In genomic region chr4:151567056-151567455, GRCh38 we compare ENCODE assay signal across 14 cellular contexts.
A peak's percentile ranks its signal among the peaks of the same experiment; 100 is the strongest.
DNase-seq lines count a peak whose midpoint lies in the region; ATAC-seq and TF ChIP-seq lines count a peak whose summit lies in the region.
"Had no signal": no experiment of that assay in that cellular context is flagged by ENCODE, and none has a peak within 500 bp of the region (broad histone marks: within the 10 kb centered on the region; RNA-seq: fewer than 3 reads in every experiment).

No MANE protein-coding gene starts in this region.

- H3K4me3 Mint-ChIP-seq in T-helper 2 cell treated with Interferon-gamma antibody and Interleukin-4, amounts not matched to agents 5 μg/mL and 100 μg/mL, for 36 hours: no peak overlapping the region
- H3K4me3 Mint-ChIP-seq: activated CD4-positive, alpha-beta T cell treated with anti-CD3 and anti-CD28 coated beads, Interleukin-2, amount 10 ng/mL, durations not matched to agents 24 days and 14 days had no signal

- H3K9me3 ChIP-seq in mucosa of rectum (ENCODE audit: control insufficient read depth in 2 of 2, low read length in 2 of 2) (no peaks in the 10 kb centered on the region), thyroid gland (no peaks in the 10 kb centered on the region), tibial nerve (no peaks in the 10 kb centered on the region)
- H3K9me3 ChIP-seq: SJCRH30, spleen had no signal

- no peaks in the 10 kb centered on the region for H3K36me3 Mint-ChIP-seq in T-helper 2 cell treated with Interferon-gamma antibody and Interleukin-4, amounts not matched to agents 5 μg/mL and 100 μg/mL, for 36 hours (ENCODE audit: low read depth)
- H3K36me3 Mint-ChIP-seq: activated naive CD4-positive, alpha-beta T cell treated with anti-CD3 and anti-CD28 coated beads, Interleukin-2, amount 50 U/mL, for 72 hours had no signal

- peaks cover 16% of the 10 kb centered on the region for H3K27me3 Mint-ChIP-seq in T-helper 2 cell treated with Interferon-gamma antibody and Interleukin-4, amounts not matched to agents 5 μg/mL and 100 μg/mL, for 36 hours (ENCODE audit: low read depth)

- DNase-seq in thyroid gland (no peak), mucosa of gallbladder (ENCODE audit: low spot score) (no peak), tibial nerve (ENCODE audit: low spot score in 2 of 2) (no peak)
- DNase-seq in T-helper 2 cell treated with Interferon-gamma antibody and Interleukin-4, amounts not matched to agents 5 μg/mL and 100 μg/mL, for 36 hours (ENCODE audit: low spot score): no peak
- DNase-seq: activated CD4-positive, alpha-beta T cell treated with anti-CD3 and anti-CD28 coated beads, Interleukin-2, amount 10 ng/mL, durations not matched to agents 24 days and 14 days; dermis blood vessel endothelial cell; NCI-H2029; SJCRH30; spleen had no signal

- H3K4me1 ChIP-seq in mucosa of rectum (ENCODE audit: control insufficient read depth in 2 of 2, insufficient read depth in 2 of 2, low read length in 2 of 2) (peaks cover 13 to 44% of the 10 kb centered on the region in 2 donors), thyroid gland (peaks cover 17 to 44% of the 10 kb centered on the region in 2 donors), tibial nerve (no peaks in the 10 kb centered on the region)
- H3K4me1 ChIP-seq: SJCRH30, spleen had no signal

- ATAC-seq in GM18868 (IDR thresholded peaks at IDR 0.05; ENCODE audit: unreplicated experiment): peak; percentile 100
- peak; percentile 55 for ATAC-seq in GM21825 (IDR thresholded peaks at IDR 0.05; ENCODE audit: unreplicated experiment)
- ATAC-seq in HG03565 (IDR thresholded peaks at IDR 0.05; ENCODE audit: unreplicated experiment): peak; percentile 98
- ATAC-seq: activated naive CD4-positive, alpha-beta T cell treated with anti-CD3 and anti-CD28 coated beads, Interleukin-2, amount 50 U/mL, for 72 hours had no signal

- TF ChIP-seq CTCF in thyroid gland (IDR thresholded peaks at IDR 0.05) (no peak), tibial nerve (IDR thresholded peaks at IDR 0.05) (no peak)

- intact Hi-C loops in thyroid gland (cut with DNase I): no loop called here

- H3K36me3 ChIP-seq in mucosa of rectum (ENCODE audit: control insufficient read depth in 2 of 2, insufficient read depth in 2 of 2, low read length in 2 of 2) (no peaks in the 10 kb centered on the region), thyroid gland (no peaks in the 10 kb centered on the region), tibial nerve (no peaks in the 10 kb centered on the region)
- H3K36me3 ChIP-seq: SJCRH30, spleen had no signal

- no peak for TF ChIP-seq EP300 in tibial nerve (IDR thresholded peaks at IDR 0.05)

- H3K27ac ChIP-seq in mucosa of rectum (ENCODE audit: low read depth in 2 of 2, low read length in 2 of 2) (peak overlapping the region; percentile 57 to 67), thyroid gland (no peak overlapping the region), tibial nerve (no peak overlapping the region)
- H3K27ac ChIP-seq: SJCRH30, spleen had no signal

- no peak overlapping the region for H3K27ac Mint-ChIP-seq in T-helper 2 cell treated with Interferon-gamma antibody and Interleukin-4, amounts not matched to agents 5 μg/mL and 100 μg/mL, for 36 hours
- H3K27ac Mint-ChIP-seq: activated CD4-positive, alpha-beta T cell treated with anti-CD3 and anti-CD28 coated beads, Interleukin-2, amount 10 ng/mL, durations not matched to agents 24 days and 14 days; activated naive CD4-positive, alpha-beta T cell treated with anti-CD3 and anti-CD28 coated beads, Interleukin-2, amount 50 U/mL, for 72 hours had no signal

- TF ChIP-seq POLR2A in thyroid gland (IDR thresholded peaks at IDR 0.05): no peak
- no peak for TF ChIP-seq POLR2A in tibial nerve (IDR thresholded peaks at IDR 0.05)

- no peak overlapping the region for H3K4me3 ChIP-seq in mucosa of rectum (ENCODE audit: low read length in 2 of 2)
- H3K4me3 ChIP-seq in thyroid gland (replicated peaks in 1 of 3): no peak overlapping the region
- no peak overlapping the region for H3K4me3 ChIP-seq in tibial nerve
- H3K4me3 ChIP-seq: SJCRH30, spleen had no signal

- no peak overlapping the region for H3K9ac ChIP-seq in mucosa of rectum (ENCODE audit: low read depth in 1 of 2, low read length in 2 of 2)

- H3K4me1 Mint-ChIP-seq in T-helper 2 cell treated with Interferon-gamma antibody and Interleukin-4, amounts not matched to agents 5 μg/mL and 100 μg/mL, for 36 hours (ENCODE audit: low read depth): no peaks in the 10 kb centered on the region
- H3K4me1 Mint-ChIP-seq: activated CD4-positive, alpha-beta T cell treated with anti-CD3 and anti-CD28 coated beads, Interleukin-2, amount 10 ng/mL, durations not matched to agents 24 days and 14 days had no signal

- H3K27me3 ChIP-seq in mucosa of rectum (ENCODE audit: control insufficient read depth in 2 of 2, insufficient read depth in 2 of 2, low read length in 2 of 2): no peaks in the 10 kb centered on the region
- H3K27me3 ChIP-seq in thyroid gland: no peaks in the 10 kb centered on the region
- no peaks in the 10 kb centered on the region for H3K27me3 ChIP-seq in tibial nerve
- H3K27me3 ChIP-seq: SJCRH30 had no signal

- 81 to 82% methylated on average over 4 of the region's 4 CpGs for WGBS in thyroid gland, 2 donors
- 55 to 64% methylated on average over 4 of the region's 4 CpGs for WGBS in tibial nerve, 2 donors

- no peaks in the 10 kb centered on the region for H3K9me3 Mint-ChIP-seq in T-helper 2 cell treated with Interferon-gamma antibody and Interleukin-4, amounts not matched to agents 5 μg/mL and 100 μg/mL, for 36 hours
- H3K9me3 Mint-ChIP-seq: activated CD4-positive, alpha-beta T cell treated with anti-CD3 and anti-CD28 coated beads, Interleukin-2, amount 10 ng/mL, durations not matched to agents 24 days and 14 days; activated naive CD4-positive, alpha-beta T cell treated with anti-CD3 and anti-CD28 coated beads, Interleukin-2, amount 50 U/mL, for 72 hours had no signal

Comparison
In these comparisons a context has a peak if more than half of its experiments do, and no peak if none do; other contexts are left out.
1. H3K27ac ChIP-seq: peak in mucosa of rectum (2 of 2); none in thyroid gland (0 of 3) and tibial nerve (0 of 4).
2. Peak in every context shown above with its lines, with median percentiles within 50 percentile points of each other: ATAC-seq.